22 cellular contexts compared by ENCODE assay signal in the genomic region with DNA sequence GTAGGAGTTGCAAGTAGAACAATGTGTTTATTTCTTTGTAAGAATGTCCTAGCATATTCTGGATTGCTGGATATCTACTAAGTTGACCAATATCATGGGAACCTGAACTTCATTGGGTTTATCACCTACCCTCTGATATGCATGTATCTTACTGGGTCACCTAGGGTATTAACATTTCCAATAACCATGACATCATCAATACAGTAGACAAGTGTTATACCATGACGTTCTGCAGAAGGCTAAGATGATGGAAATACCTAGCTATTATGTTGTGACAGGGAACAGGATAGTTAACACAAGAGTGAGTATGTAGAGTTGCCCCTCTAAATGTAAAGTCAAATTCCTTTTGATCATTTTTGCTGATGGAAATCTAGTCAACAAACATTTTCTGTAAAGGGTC. TPM values are rescaled to one million over a fixed set of nuclear protein-coding genes. Genes with fewer than 3 reads are reported as not detected.
DNase-seq lines count a peak whose midpoint lies in the region; ATAC-seq, FAIRE-seq and TF ChIP-seq lines count a peak whose summit lies in the region.
"Had no signal": no experiment of that assay in that cellular context is flagged by ENCODE, and none has a peak within 500 bp of the region (broad histone marks: within the 10 kb centered on the region; RNA-seq: fewer than 3 reads in every experiment).

No MANE protein-coding gene starts in this region.

- ATAC-seq in activated naive CD8-positive, alpha-beta T cell treated with anti-CD3 and anti-CD28 coated beads, Interleukin-2, amount 50 U/mL, for 24 hours = no peak
- ATAC-seq in GM12878 = no peak

- H3K4me1 ChIP-seq in GM12878 (ENCODE audit: control insufficient read depth, insufficient read depth, low read length) (no peaks in the 10 kb centered on the region), osteoblast (ENCODE audit: insufficient read depth, low read length) (no peaks in the 10 kb centered on the region)
- H3K4me1 ChIP-seq: HAP-1 had no signal

- H3K4me3 ChIP-seq in GM12878 = no peak overlapping the region
- H3K4me3 ChIP-seq in osteoblast (ENCODE audit: insufficient read depth, low read length) = no peak overlapping the region
- H3K4me3 ChIP-seq: BLaER1, HAP-1 had no signal

- H4K20me1 ChIP-seq in GM12878 (ENCODE audit: control insufficient read depth, insufficient read depth) (no peaks in the 10 kb centered on the region), osteoblast (ENCODE audit: insufficient read depth, low read length) (no peaks in the 10 kb centered on the region)
- H4K20me1 ChIP-seq: BLaER1 had no signal

- H3K9me3 ChIP-seq in GM12878 (replicated peaks; ENCODE audit: control insufficient read depth, insufficient read depth, low read length) (no peaks in the 10 kb centered on the region), osteoblast (ENCODE audit: low read depth, low read length) (no peaks in the 10 kb centered on the region)
- H3K9me3 ChIP-seq: BLaER1, HAP-1 had no signal

- H3K27me3 ChIP-seq in GM12878 (replicated peaks in 1 of 2; ENCODE audit: control insufficient read depth in 2 of 2, insufficient read depth in 2 of 2, low read length in 1 of 2) (no peaks in the 10 kb centered on the region), osteoblast (ENCODE audit: insufficient read depth, low read length) (no peaks in the 10 kb centered on the region)
- H3K27me3 ChIP-seq: BLaER1 had no signal

- no peak overlapping the region for H3K9ac ChIP-seq in GM12878 (ENCODE audit: control insufficient read depth, insufficient read depth, low read length)
- H3K9ac ChIP-seq: BLaER1 had no signal

- H3K4me1 Mint-ChIP-seq in activated naive CD8-positive, alpha-beta T cell treated with anti-CD3 and anti-CD28 coated beads for 36 hours = peaks cover 41% of the 10 kb centered on the region
- peaks cover 46% of the 10 kb centered on the region for H3K4me1 Mint-ChIP-seq in activated naive CD8-positive, alpha-beta T cell treated with anti-CD3 and anti-CD28 coated beads, Interleukin-2, amount 50 U/mL, for 24 hours

- TF ChIP-seq EP300 in GM12878 (IDR thresholded peaks at IDR 0.05; ENCODE audit: borderline replicate concordance in 1 of 2, control insufficient read depth in 1 of 2, low read depth in 2 of 2, low read length in 2 of 2) = no peak

- H3K36me3 ChIP-seq in GM12878 (ENCODE audit: control insufficient read depth in 2 of 2, insufficient read depth in 2 of 2, low read length in 1 of 2) (no peaks in the 10 kb centered on the region), osteoblast (ENCODE audit: insufficient read depth, low read length) (no peaks in the 10 kb centered on the region)
- H3K36me3 ChIP-seq: BLaER1, HAP-1 had no signal

- H2AFZ ChIP-seq in GM12878 (ENCODE audit: control insufficient read depth, low read depth, low read length) (no peak overlapping the region), osteoblast (ENCODE audit: low read length) (no peak overlapping the region)

- SMC1A ChIA-PET in GM12878 (lab: Charles Lee; ENCODE audit: uncharacterized antibody, unreplicated experiment) = interaction anchor here (1.3 kb wide), 1 partner anchor 13 kb away, joined by 4 read pairs; no protein-coding TSS in a partner anchor

- DNase-seq in activated naive CD8-positive, alpha-beta T cell treated with anti-CD3 and anti-CD28 coated beads for 36 hours = no peak
- DNase-seq in activated naive CD8-positive, alpha-beta T cell treated with anti-CD3 and anti-CD28 coated beads, Interleukin-2, amount 50 U/mL, for 24 hours = no peak
- DNase-seq in D721Med (ENCODE audit: insufficient read length, low spot score) (no peak), GM12878 (ENCODE audit: low read depth, low spot score) (no peak), urothelium cell line (ENCODE audit: low spot score) (no peak), NCI-H2171 treated with DMSO at 0.1 percent for 48 hours (lab: John Stamatoyannopoulos, UW) (no peak), osteoblast (ENCODE audit: insufficient read length, low spot score, missing footprints) (no peak)
- DNase-seq: CD8-positive, alpha-beta memory T cell; DMS53; DMS79 treated with DMSO at 0.1 percent for 48 hours; GOT3 had no signal

- peak overlapping the region; percentile 31 for H3K27ac Mint-ChIP-seq in activated naive CD8-positive, alpha-beta T cell treated with anti-CD3 and anti-CD28 coated beads for 36 hours
- H3K27ac Mint-ChIP-seq in activated naive CD8-positive, alpha-beta T cell treated with anti-CD3 and anti-CD28 coated beads, Interleukin-2, amount 50 U/mL, for 24 hours = no peak overlapping the region
- H3K27ac Mint-ChIP-seq: B cell had no signal

- POLR2A ChIA-PET in GM12878 (lab: Charles Lee) = no interaction called here

- RAD21 ChIA-PET in GM12878 (lab: Charles Lee; ENCODE audit: unreplicated experiment) = no interaction called here

- 20% methylated on average over 1 of the region's 1 CpG for WGBS in GM12878 (ENCODE audit: insufficient coverage, insufficient replicate concordance, low lambda C conversion rate, missing lambda C conversion rate)

- no peak overlapping the region for H3K4me3 Mint-ChIP-seq in activated naive CD8-positive, alpha-beta T cell treated with anti-CD3 and anti-CD28 coated beads for 36 hours
- H3K4me3 Mint-ChIP-seq in activated naive CD8-positive, alpha-beta T cell treated with anti-CD3 and anti-CD28 coated beads, Interleukin-2, amount 50 U/mL, for 24 hours = no peak overlapping the region
- H3K4me3 Mint-ChIP-seq: B cell had no signal

- H3K4me2 ChIP-seq in GM12878 (ENCODE audit: control insufficient read depth, insufficient read depth) (no peak overlapping the region), osteoblast (ENCODE audit: insufficient read depth, low read length) (no peak overlapping the region)
- H3K4me2 ChIP-seq: BLaER1 had no signal

- peaks cover 13% of the 10 kb centered on the region for H3K36me3 Mint-ChIP-seq in activated naive CD8-positive, alpha-beta T cell treated with anti-CD3 and anti-CD28 coated beads for 36 hours
- peaks cover 4% of the 10 kb centered on the region for H3K36me3 Mint-ChIP-seq in activated naive CD8-positive, alpha-beta T cell treated with anti-CD3 and anti-CD28 coated beads, Interleukin-2, amount 50 U/mL, for 24 hours (ENCODE audit: low read depth)

- H3K9me3 Mint-ChIP-seq in activated naive CD8-positive, alpha-beta T cell treated with anti-CD3 and anti-CD28 coated beads for 36 hours = peaks cover 1% of the 10 kb centered on the region
- H3K9me3 Mint-ChIP-seq in activated naive CD8-positive, alpha-beta T cell treated with anti-CD3 and anti-CD28 coated beads, Interleukin-2, amount 50 U/mL, for 24 hours = no peaks in the 10 kb centered on the region
- H3K9me3 Mint-ChIP-seq: CD8-positive, alpha-beta memory T cell had no signal

- TF ChIP-seq CTCF in D721Med (IDR thresholded peaks at IDR 0.05; ENCODE audit: insufficient read depth, missing control alignments) (no peak), GM12878 (IDR thresholded peaks at IDR 0.05 in 2 of 3, conservative IDR thresholded peaks at IDR 0.05 in 1 of 3; ENCODE audit: control insufficient read depth in 2 of 3, extremely low read depth in 1 of 3, insufficient read depth in 1 of 3, low read depth in 3 of 3, low read length in 3 of 3) (no peak), osteoblast (IDR thresholded peaks at IDR 0.05; ENCODE audit: extremely low read depth, low read depth, low read length) (no peak)

- no peak for TF ChIP-seq RAD21 in GM12878 (IDR thresholded peaks at IDR 0.05; ENCODE audit: insufficient read depth, low read depth, low read length)

- in situ Hi-C loops in GM12878 (cut with MboI) = no loop called here

- CTCF ChIA-PET in GM12878 (lab: Yijun Ruan, JAX) = interaction anchor here (1.0 to 1.1 kb wide), 3 partner anchors 14 to 85 kb away, joined by 3 read pairs; no protein-coding TSS in a partner anchor

- intact Hi-C loops in GM12878 (cut with micrococcal nuclease; ENCODE audit: unreplicated experiment) = no loop called here

- no TSS peak for BruUV-seq in GM12878 (replicated peaks; lab: Mats Ljungman, UMichigan)

- H3K27me3 Mint-ChIP-seq in activated naive CD8-positive, alpha-beta T cell treated with anti-CD3 and anti-CD28 coated beads for 36 hours = no peaks in the 10 kb centered on the region
- no peaks in the 10 kb centered on the region for H3K27me3 Mint-ChIP-seq in activated naive CD8-positive, alpha-beta T cell treated with anti-CD3 and anti-CD28 coated beads, Interleukin-2, amount 50 U/mL, for 24 hours
- H3K27me3 Mint-ChIP-seq: B cell; CD4-positive, CD25-positive, alpha-beta regulatory T cell; CD8-positive, alpha-beta memory T cell had no signal

- FAIRE-seq in D721Med (lab: Jason Lieb, UNC) (peak; percentile 53), GM12878 (lab: Jason Lieb, UNC) (no peak), urothelium cell line (lab: Jason Lieb, UNC) (peak; percentile 20)
- FAIRE-seq: A204.1, GM12892, H54 had no signal

- no peak for TF ChIP-seq POLR2A in GM12878 (IDR thresholded peaks at IDR 0.05; ENCODE audit: low read depth, low read length)

- H3K27ac ChIP-seq in GM12878 (ENCODE audit: control insufficient read depth, insufficient read depth) (no peak overlapping the region), osteoblast (ENCODE audit: low read depth, low read length) (no peak overlapping the region)
- H3K27ac ChIP-seq: 22Rv1, BLaER1, C4-2B had no signal

- H3K79me2 ChIP-seq in GM12878 (ENCODE audit: control insufficient read depth, insufficient read depth, low read length) (no peaks in the 10 kb centered on the region), osteoblast (ENCODE audit: insufficient read depth, low read length) (no peaks in the 10 kb centered on the region)

RNA-seq across cellular contexts. Expression of gene GPR65, which starts 26.0 kb away (rescaled TPM):
- total RNA-seq in activated naive CD8-positive, alpha-beta T cell treated with anti-CD3 and anti-CD28 coated beads for 36 hours = 10 to 100 TPM; 17.3 to 17.5 TPM
- total RNA-seq in GM12878 (2013; cell fraction: nucleolus; rRNA removed) = 50.5 and 54.0 TPM in 2 replicates
- total RNA-seq in GM12878 (2014; rRNA removed) (11.5 and 14.0 TPM in 2 replicates), GM12878 (2014; rRNA removed; fragmentation: Illumina TruSeq; extraction: Trizol) (11.6 and 12.7 TPM in 2 replicates), GM12878 (2021) (7.3 and 8.2 TPM in 2 replicates), osteoblast (under 0.01 TPM in 2 replicates)
- 2.5 TPM for polyA plus RNA-seq in GM12878 (2011; ENCODE audit: low read depth)
- polyA plus RNA-seq in GM12878 (2011; rRNA removed) (14.7 and 25.1 TPM in 2 replicates), GM12878 (2014; fragmentation: Illumina TruSeq; extraction: Trizol) (9.3 and 12.2 TPM in 2 replicates), GM12878 (2014; fragmentation: Nextera tagmentation; extraction: Ambion mirVana) (10 to 100 TPM in 1 of 2 experiments, 1 to 10 TPM in 1; 9.4 to 12.1 TPM), GM12878 (2014; rRNA removed) (3.7 and 4.4 TPM in 2 replicates), GM12878 (2016; fragmentation: Nextera tagmentation; extraction: Ambion mirVana) (1 to 10 TPM; 6.6 to 7.9 TPM)
- 4.3 and 6.1 TPM in 2 replicates for polyA plus RNA-seq in GM12878 (2011; cell fraction: cytosol; rRNA removed)
- 9.3 and 11.4 TPM in 2 replicates for polyA plus RNA-seq in GM12878 (2011; cell fraction: nucleus; rRNA removed)
- 3.5 and 6.0 TPM in 2 replicates for polyA plus RNA-seq in GM12878 (2012)
- 20.1 and 30.4 TPM in 2 replicates for polyA minus RNA-seq in GM12878 (2011; rRNA and poly(A)+ RNA removed)
- polyA minus RNA-seq in GM12878 (2011; cell fraction: cytosol; rRNA and poly(A)+ RNA removed) = 3.6 and 6.1 TPM in 2 replicates
- 17.3 and 22.3 TPM in 2 replicates for polyA minus RNA-seq in GM12878 (2011; cell fraction: nucleus; rRNA and poly(A)+ RNA removed)
- total RNA-seq: Daoy, G401 had no signal

RNA-seq across cellular contexts. Expression of gene GALC, which starts 37.9 kb away (rescaled TPM):
- total RNA-seq in activated naive CD8-positive, alpha-beta T cell treated with anti-CD3 and anti-CD28 coated beads for 36 hours = 10 to 100 TPM in 1 of 2 experiments, 1 to 10 TPM in 1; 8.6 to 11.6 TPM
- total RNA-seq in GM12878 (2013; cell fraction: nucleolus; rRNA removed) = 63.0 and 73.0 TPM in 2 replicates
- total RNA-seq in GM12878 (2014; rRNA removed) (4.8 and 6.1 TPM in 2 replicates), GM12878 (2014; rRNA removed; fragmentation: Illumina TruSeq; extraction: Trizol) (4.5 and 4.9 TPM in 2 replicates), GM12878 (2021) (4.1 and 7.5 TPM in 2 replicates), osteoblast (17.0 and 23.6 TPM in 2 replicates)
- 3.1 TPM for polyA plus RNA-seq in GM12878 (2011; ENCODE audit: low read depth)
- polyA plus RNA-seq in GM12878 (2011; rRNA removed) (14.0 and 19.2 TPM in 2 replicates), GM12878 (2014; fragmentation: Illumina TruSeq; extraction: Trizol) (3.9 and 7.0 TPM in 2 replicates), GM12878 (2014; fragmentation: Nextera tagmentation; extraction: Ambion mirVana) (1 to 10 TPM; 1.3 to 1.9 TPM), GM12878 (2014; rRNA removed) (2.8 and 4.7 TPM in 2 replicates), GM12878 (2016; fragmentation: Nextera tagmentation; extraction: Ambion mirVana) (1 to 10 TPM; 4.6 to 5.0 TPM)
- 6.2 and 7.0 TPM in 2 replicates for polyA plus RNA-seq in GM12878 (2011; cell fraction: cytosol; rRNA removed)
- 14.6 and 15.2 TPM in 2 replicates for polyA plus RNA-seq in GM12878 (2011; cell fraction: nucleus; rRNA removed)
- 3.8 TPM in 2 replicates for polyA plus RNA-seq in GM12878 (2012)
- 12.7 and 13.4 TPM in 2 replicates for polyA minus RNA-seq in GM12878 (2011; rRNA and poly(A)+ RNA removed)
- polyA minus RNA-seq in GM12878 (2011; cell fraction: cytosol; rRNA and poly(A)+ RNA removed) = 5.3 and 8.3 TPM in 2 replicates
- polyA minus RNA-seq in GM12878 (2011; cell fraction: nucleus; rRNA and poly(A)+ RNA removed) = 16.3 and 18.2 TPM in 2 replicates
